Comparison of ENCODE assay signal across 9 cellular contexts in genomic region chr12:132593938-132594358, GRCh38. TPM values are rescaled to one million over a fixed set of nuclear protein-coding genes. Genes with fewer than 3 reads are reported as not detected.
A peak's percentile ranks its signal among the peaks of the same experiment; 100 is the strongest.
DNase-seq lines count a peak whose midpoint lies in the region; ATAC-seq, FAIRE-seq and TF ChIP-seq lines count a peak whose summit lies in the region.
"Had no signal": no experiment of that assay in that cellular context is flagged by ENCODE, and none has a peak within 500 bp of the region (broad histone marks: within the 10 kb centered on the region; RNA-seq: fewer than 3 reads in every experiment).

No MANE protein-coding gene starts in this region.

- 7 to 18% (median 8%) methylated on average over 11 of the region's 11 CpGs for WGBS in small intestine, 3 donors

- no peak overlapping the region for H3K4me3 ChIP-seq in NT2/D1 (ENCODE audit: insufficient read length, low read depth)
- H3K4me3 ChIP-seq in cardiac fibroblast (replicated peaks in 1 of 2; ENCODE audit: low read depth in 2 of 2, low read length in 2 of 2): no peak overlapping the region
- no peak overlapping the region for H3K4me3 ChIP-seq in small intestine (ENCODE audit: low read depth in 1 of 2, low read length in 2 of 2)

- H3K9me3 ChIP-seq in NT2/D1 (ENCODE audit: insufficient read depth, low read length) (no peaks in the 10 kb centered on the region), small intestine (ENCODE audit: control insufficient read depth, low read depth) (no peaks in the 10 kb centered on the region)

- ATAC-seq in HG02623 (IDR thresholded peaks at IDR 0.05; ENCODE audit: unreplicated experiment): no peak

- peaks cover 73% of the 10 kb centered on the region for H3K27me3 ChIP-seq in NT2/D1 (ENCODE audit: insufficient read depth, insufficient read length)
- peaks cover 0 to 2% of the 10 kb centered on the region in 2 donors for H3K27me3 ChIP-seq in small intestine (ENCODE audit: control insufficient read depth in 2 of 2, insufficient read depth in 2 of 2, low read length in 2 of 2)

- no peak for TF ChIP-seq CTCF in cardiac fibroblast (IDR thresholded peaks at IDR 0.05; ENCODE audit: low read depth, low read length)

- peak; percentile 15 for DNase-seq in stimulated activated CD4-positive, alpha-beta T cell treated with anti-CD3 and anti-CD28 coated beads, Interleukin-4, amount 100 ng/mL, for 24 hours
- DNase-seq in stimulated activated CD4-positive, alpha-beta T cell treated with anti-CD3 and anti-CD28 coated beads, Interleukin-4, amount 100 ng/mL, for 1 hour: no peak
- DNase-seq in HTR-8/SVneo (ENCODE audit: insufficient read length, low spot score) (peak; percentile 93), NT2/D1 (ENCODE audit: low read depth, low spot score) (peak; percentile 66), cardiac fibroblast (ENCODE audit: low read depth in 2 of 2) (peak; percentile 40 to 88), small intestine (peak; percentile 99)

- H3K9ac ChIP-seq in NT2/D1 (ENCODE audit: insufficient read length, low read depth): no peak overlapping the region

- FAIRE-seq in HTR-8/SVneo (lab: Jason Lieb, UNC) (peak; percentile 99), islet of Langerhans (lab: Jason Lieb, UNC) (peak; percentile 13), small intestine (lab: Jason Lieb, UNC) (no peak)

- H3K36me3 ChIP-seq in NT2/D1 (ENCODE audit: insufficient read depth, insufficient read length, low read length): no peaks in the 10 kb centered on the region
- no peaks in the 10 kb centered on the region for H3K36me3 ChIP-seq in small intestine (ENCODE audit: control insufficient read depth in 2 of 2, insufficient read depth in 2 of 2, low read length in 2 of 2)

- H3K4me1 ChIP-seq in NT2/D1 (ENCODE audit: insufficient read depth, insufficient read length): peaks cover 3% of the 10 kb centered on the region
- H3K4me1 ChIP-seq in small intestine (ENCODE audit: control insufficient read depth in 2 of 2, insufficient read depth in 1 of 2, low read depth in 1 of 2, low read length in 1 of 2): no peaks in the 10 kb centered on the region

- H3K27ac ChIP-seq in small intestine (ENCODE audit: low read depth in 1 of 2, low read length in 1 of 2): no peak overlapping the region

RNA-seq across cellular contexts. Expression of gene LRCOL1, which starts 16.4 kb away (rescaled TPM):
- polyA plus RNA-seq in small intestine: under 1 TPM in 1 of 3 donors, not detected in 2; 0.85 TPM
- polyA plus RNA-seq: immature natural killer cell had no signal

RNA-seq across cellular contexts. Expression of gene P2RX2, which starts 24.6 kb away (rescaled TPM):
- 1 to 10 TPM in 1 of 3 donors, not detected in 2; 1.9 TPM for polyA plus RNA-seq in small intestine
- polyA plus RNA-seq: immature natural killer cell had no signal
